ENCODE assay signal across 1 cellular context in genomic region chr12:915090-915489, GRCh38.
TF ChIP-seq lines count a peak whose summit lies in the region.

No MANE protein-coding gene starts in this region.

TF ChIP-seq in WTC11, 78 proteins besides CTCF, POLR2A, EP300 and RAD21 (continued from another document):
- TF ChIP-seq ZNF532 (CRISPR knock-in tag; IDR thresholded peaks at IDR 0.05; ENCODE audit: borderline replicate concordance) = no peak
- TF ChIP-seq GABPB1 (CRISPR knock-in tag; IDR thresholded peaks at IDR 0.05) = no peak
- TF ChIP-seq CDX4 (CRISPR knock-in tag; IDR thresholded peaks at IDR 0.05; ENCODE audit: borderline replicate concordance) = no peak
- TF ChIP-seq PRDM15 (CRISPR knock-in tag; IDR thresholded peaks at IDR 0.05) = no peak
- TF ChIP-seq E2F1 (CRISPR knock-in tag; IDR thresholded peaks at IDR 0.05) = no peak
- no peak for TF ChIP-seq ZNF317 (CRISPR knock-in tag; IDR thresholded peaks at IDR 0.05; ENCODE audit: borderline replicate concordance, low read depth)
TF ChIP-seq in WTC11: peak in this region for 0.
